Comparison of ENCODE assay signal across 20 cellular contexts in the genomic region with DNA sequence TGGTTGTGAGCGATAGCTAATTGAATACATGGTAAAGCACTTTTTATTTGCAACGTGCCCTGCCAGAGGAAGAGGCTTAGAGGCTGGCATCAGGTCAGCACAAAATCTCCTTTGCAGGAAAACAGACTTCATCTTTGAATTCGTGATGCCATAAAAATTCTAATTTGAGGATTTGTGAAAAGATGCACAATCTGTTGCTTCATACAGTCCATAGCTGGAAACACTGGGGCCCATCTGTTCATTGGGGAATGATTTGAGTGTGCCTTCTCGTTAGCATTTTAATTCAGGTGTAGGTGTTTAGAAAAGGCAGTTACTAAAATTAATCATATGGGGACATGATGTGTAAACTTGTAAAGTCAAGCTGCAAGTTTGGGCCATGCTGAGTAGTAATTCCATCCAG.
"Had no signal": no experiment of that assay in that cellular context is flagged by ENCODE, and none has a peak within 500 bp of the region (broad histone marks: within the 10 kb centered on the region; RNA-seq: fewer than 3 reads in every experiment).

No MANE protein-coding gene starts in this region.

- H3K4me1 ChIP-seq: psoas muscle, right lobe of liver, tibial artery, vagina had no signal

- H3K27me3 ChIP-seq: dorsolateral prefrontal cortex, heart left ventricle, right lobe of liver, tibial artery, upper lobe of left lung, vagina had no signal

- H3K36me3 ChIP-seq: heart left ventricle, right lobe of liver, tibial artery, upper lobe of left lung, vagina had no signal

- H3K4me3 ChIP-seq: dorsolateral prefrontal cortex, heart left ventricle, lung, psoas muscle, right lobe of liver, tibial artery, upper lobe of left lung, vagina had no signal

- H3K27ac ChIP-seq: heart left ventricle, psoas muscle, right lobe of liver, tibial artery, upper lobe of left lung, vagina had no signal

- H3K36me3 Mint-ChIP-seq: naive thymus-derived CD4-positive, alpha-beta T cell; stimulated activated effector memory CD8-positive, alpha-beta T cell treated with anti-CD3 and anti-CD28 coated beads, Interleukin-12 subunit alpha, Interleukin-12 subunit beta, amount 100 ng/mL, for 72 hours had no signal

- H3K9me3 ChIP-seq: psoas muscle, right lobe of liver, upper lobe of left lung, vagina had no signal

- H3K27ac Mint-ChIP-seq: naive thymus-derived CD4-positive, alpha-beta T cell; nephron progenitor cell; stimulated activated effector memory CD8-positive, alpha-beta T cell treated with anti-CD3 and anti-CD28 coated beads, Interleukin-12 subunit alpha, Interleukin-12 subunit beta, amount 100 ng/mL, for 72 hours had no signal

- ATAC-seq: heart left ventricle; left colon; left ventricle myocardium superior; naive thymus-derived CD4-positive, alpha-beta T cell; psoas muscle; right lobe of liver; stimulated activated effector memory CD8-positive, alpha-beta T cell treated with anti-CD3 and anti-CD28 coated beads, Interleukin-12 subunit alpha, Interleukin-12 subunit beta, amount 100 ng/mL, for 72 hours; stimulated activated naive CD8-positive, alpha-beta T cell treated with anti-CD3 and anti-CD28 coated beads, Interleukin-15, Interleukin-2, amounts not matched to agents 100 U/mL and 50 U/mL, for 24 hours had no signal

- DNase-seq: effector CD8-positive, alpha-beta T cell; foreskin melanocyte; heart left ventricle; left colon; left ventricle myocardium superior; mesendoderm; naive thymus-derived CD4-positive, alpha-beta T cell; nephron progenitor cell; psoas muscle; retina; right lobe of liver; stimulated activated CD4-positive, alpha-beta T cell treated with anti-CD3 and anti-CD28 coated beads, Interleukin-4, amount 100 ng/mL, for 1 hour; stimulated activated CD8-positive, alpha-beta memory T cell treated with anti-CD3 and anti-CD28 coated beads, Interleukin-4, amount 100 ng/mL, for 48 hours; stimulated activated naive CD8-positive, alpha-beta T cell treated with anti-CD3 and anti-CD28 coated beads, Interleukin-15, Interleukin-2, amounts not matched to agents 100 U/mL and 50 U/mL, for 24 hours; tibial artery; upper lobe of left lung had no signal
